ENCODE assay signal across 11 cellular contexts in genomic region chr12:25518512-25518911, GRCh38. TPM values are rescaled to one million over a fixed set of nuclear protein-coding genes. Genes with fewer than 3 reads are reported as not detected.
DNase-seq lines count a peak whose midpoint lies in the region; ATAC-seq, FAIRE-seq and TF ChIP-seq lines count a peak whose summit lies in the region.
"Had no signal": no experiment of that assay in that cellular context is flagged by ENCODE, and none has a peak within 500 bp of the region (broad histone marks: within the 10 kb centered on the region; RNA-seq: fewer than 3 reads in every experiment).

No MANE protein-coding gene starts in this region.

- no peaks in the 10 kb centered on the region for H3K9me3 Mint-ChIP-seq in osteocyte (ENCODE audit: unreplicated experiment)

- H3K27me3 ChIP-seq in K562 (ENCODE audit: control insufficient read depth in 2 of 2, insufficient read depth in 2 of 2, low read length in 2 of 2) (no peaks in the 10 kb centered on the region), gastroesophageal sphincter (no peaks in the 10 kb centered on the region), gastrocnemius medialis (no peaks in the 10 kb centered on the region)
- H3K27me3 ChIP-seq: sigmoid colon had no signal

- TF ChIP-seq RAD21 in K562 (CRISPR knock-in tag; conservative IDR thresholded peaks at IDR 0.05 in 1 of 2, IDR thresholded peaks at IDR 0.05 in 1 of 2): no peak

- no peaks in the 10 kb centered on the region for H3K36me3 Mint-ChIP-seq in osteocyte (ENCODE audit: unreplicated experiment)

- no peak for TF ChIP-seq POLR2A in K562 (conservative IDR thresholded peaks at IDR 0.05)
- TF ChIP-seq POLR2A in gastroesophageal sphincter (IDR thresholded peaks at IDR 0.05): no peak
- TF ChIP-seq POLR2A in erythroblast (IDR thresholded peaks at IDR 0.05; ENCODE audit: low read length): no peak
- TF ChIP-seq POLR2A in gastrocnemius medialis (IDR thresholded peaks at IDR 0.05): no peak

- BruUV-seq in K562 (replicated peaks; lab: Mats Ljungman, UMichigan): no TSS peak

- peak; percentile 20 for DNase-seq in AG08395 (ENCODE audit: low spot score)
- DNase-seq in K562 (ENCODE audit: extremely low read depth in 1 of 4, low spot score in 3 of 4): no peak
- no peak for DNase-seq in osteocyte (ENCODE audit: extremely low spot score, unreplicated experiment)
- no peak for DNase-seq in erythroblast (lab: John Stamatoyannopoulos, UW)
- no peak for DNase-seq in gastrocnemius medialis
- DNase-seq: NCI-H1105 treated with DMSO at 0.1 percent for 48 hours, sigmoid colon had no signal

- no peak overlapping the region for H3K4me3 Mint-ChIP-seq in osteocyte (ENCODE audit: unreplicated experiment)

- in situ Hi-C loops in K562 (cut with MboI): no loop called here
- in situ Hi-C loops in gastrocnemius medialis (cut with MboI; ENCODE audit: low sequenced_read_pairs in 4 of 4): no loop called here

- ATAC-seq in GM19324 (IDR thresholded peaks at IDR 0.05; ENCODE audit: low FRiP score, unreplicated experiment): peak; percentile 92
- peak; percentile 88 for ATAC-seq in HG03159 (IDR thresholded peaks at IDR 0.05; ENCODE audit: unreplicated experiment)
- ATAC-seq in K562: peak; percentile 45; the same call in 1 of the 3 replicates
- ATAC-seq in gastroesophageal sphincter: no peak
- no peak for ATAC-seq in gastrocnemius medialis

- H3K36me3 ChIP-seq in K562 (ENCODE audit: control insufficient read depth, insufficient read depth, low read length) (no peaks in the 10 kb centered on the region), gastroesophageal sphincter (no peaks in the 10 kb centered on the region), gastrocnemius medialis (no peaks in the 10 kb centered on the region)
- H3K36me3 ChIP-seq: sigmoid colon had no signal

- H3K4me2 ChIP-seq in K562 (ENCODE audit: insufficient read depth, low read length): no peak overlapping the region

- intact Hi-C loops in K562 (cut with micrococcal nuclease) (no loop called here), gastrocnemius medialis (cut with DNase I; ENCODE audit: low total_unique reads) (no loop called here)

- CTCF ChIA-PET in K562 (lab: Yijun Ruan, JAX; ENCODE audit: low intra/inter-chr PET ratio): no interaction called here

- no peaks in the 10 kb centered on the region for H3K4me1 ChIP-seq in K562 (replicated peaks in 1 of 2; ENCODE audit: control insufficient read depth in 2 of 2, insufficient read depth in 2 of 2, low read length in 2 of 2)
- no peaks in the 10 kb centered on the region for H3K4me1 ChIP-seq in gastroesophageal sphincter
- H3K4me1 ChIP-seq in gastrocnemius medialis: no peaks in the 10 kb centered on the region
- H3K4me1 ChIP-seq: sigmoid colon had no signal

- H3K79me2 ChIP-seq in K562 (ENCODE audit: control insufficient read depth, insufficient read depth, low read length): no peaks in the 10 kb centered on the region

- POLR2A ChIA-PET in K562 (lab: Yijun Ruan, JAX): no interaction called here

- TF ChIP-seq EP300 in K562 (IDR thresholded peaks at IDR 0.05; ENCODE audit: low read length): no peak
- TF ChIP-seq EP300 in gastroesophageal sphincter (IDR thresholded peaks at IDR 0.05): no peak

- 5% methylated on average over 5 of the region's 5 CpGs for WGBS in K562 (ENCODE audit: insufficient coverage, low coverage, missing lambda C conversion rate)
- WGBS in gastroesophageal sphincter (ENCODE audit: low coverage in 1 of 2), 2 donors: 71 to 78% methylated on average over 1 to 5 of the region's 5 CpGs

- H3K27ac ChIP-seq in K562 (ENCODE audit: extremely low read depth, low read depth, low read length): no peak overlapping the region
- no peak overlapping the region for H3K27ac ChIP-seq in gastroesophageal sphincter
- H3K27ac ChIP-seq in gastrocnemius medialis: no peak overlapping the region
- H3K27ac ChIP-seq: C4-2B, sigmoid colon had no signal

- no peaks in the 10 kb centered on the region for H4K20me1 ChIP-seq in K562 (replicated peaks; ENCODE audit: control insufficient read depth, insufficient read depth, low read length)

- H3K9me3 ChIP-seq in K562 (replicated peaks; ENCODE audit: control insufficient read depth, insufficient read depth, low read depth, low read length): no peaks in the 10 kb centered on the region
- H3K9me3 ChIP-seq in gastroesophageal sphincter: no peaks in the 10 kb centered on the region
- no peaks in the 10 kb centered on the region for H3K9me3 ChIP-seq in gastrocnemius medialis
- H3K9me3 ChIP-seq: sigmoid colon had no signal

- no peak overlapping the region for H3K9ac ChIP-seq in K562 (ENCODE audit: insufficient read depth in 1 of 2, low read depth in 2 of 2, low read length in 2 of 2)

- H3K4me3 ChIP-seq in K562 (no peak overlapping the region), gastroesophageal sphincter (no peak overlapping the region), gastrocnemius medialis (no peak overlapping the region)
- H3K4me3 ChIP-seq: sigmoid colon had no signal

- no peaks in the 10 kb centered on the region for H3K27me3 Mint-ChIP-seq in osteocyte (ENCODE audit: unreplicated experiment)

- H3K9me1 ChIP-seq in K562 (ENCODE audit: control insufficient read depth, insufficient read depth, low read length): no peaks in the 10 kb centered on the region

- no peak for FAIRE-seq in K562 (lab: Jason Lieb, UNC)

- no peak overlapping the region for H3K27ac Mint-ChIP-seq in osteocyte (ENCODE audit: unreplicated experiment)

- TF ChIP-seq CTCF in K562 (IDR thresholded peaks at IDR 0.05 in 2 of 3, conservative IDR thresholded peaks at IDR 0.05 in 1 of 3; ENCODE audit: insufficient read depth in 2 of 3, low read depth in 1 of 3, low read length in 3 of 3): no peak
- no peak for TF ChIP-seq CTCF in osteocyte (IDR thresholded peaks at IDR 0.05)
- no peak for TF ChIP-seq CTCF in gastroesophageal sphincter (IDR thresholded peaks at IDR 0.05)
- no peak for TF ChIP-seq CTCF in gastrocnemius medialis (IDR thresholded peaks at IDR 0.05 in 4 of 5, conservative IDR thresholded peaks at IDR 0.05 in 1 of 5)

- H3K4me1 Mint-ChIP-seq in osteocyte (ENCODE audit: unreplicated experiment): peaks cover 10% of the 10 kb centered on the region

- H2AFZ ChIP-seq in K562 (ENCODE audit: low read depth, low read length): 0 out of 2 replicates have a peak overlapping the region, but pooled peaks have one; percentile 26

TF ChIP-seq in K562, 482 proteins besides CTCF, POLR2A, EP300 and RAD21 (continues in another document):
- TF ChIP-seq, protein P1, sequence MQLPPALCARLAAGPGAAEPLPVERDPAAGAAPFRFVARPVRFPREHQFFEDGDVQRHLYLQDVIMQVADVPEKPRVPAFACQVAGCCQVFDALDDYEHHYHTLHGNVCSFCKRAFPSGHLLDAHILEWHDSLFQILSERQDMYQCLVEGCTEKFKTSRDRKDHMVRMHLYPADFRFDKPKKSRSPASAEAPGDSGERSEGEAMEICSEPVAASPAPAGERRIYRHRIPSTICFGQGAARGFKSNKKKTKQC (CRISPR knock-in tag; IDR thresholded peaks at IDR 0.05): no peak
- TF ChIP-seq HDAC6 (IDR thresholded peaks at IDR 0.05; ENCODE audit: low read depth, low read length) (no peak), SIRT6 (IDR thresholded peaks at IDR 0.05; ENCODE audit: low read depth, low read length) (no peak), TRIM24 (IDR thresholded peaks at IDR 0.05) (no peak), SIX5 (IDR thresholded peaks at IDR 0.05; ENCODE audit: borderline replicate concordance in 1 of 2, insufficient read depth in 1 of 2, low read depth in 1 of 2, low read length in 2 of 2) (no peak)
- TF ChIP-seq, protein P2, sequence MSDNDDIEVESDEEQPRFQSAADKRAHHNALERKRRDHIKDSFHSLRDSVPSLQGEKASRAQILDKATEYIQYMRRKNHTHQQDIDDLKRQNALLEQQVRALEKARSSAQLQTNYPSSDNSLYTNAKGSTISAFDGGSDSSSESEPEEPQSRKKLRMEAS (CRISPR knock-in tag; IDR thresholded peaks at IDR 0.05): no peak
- TF ChIP-seq, protein P3, sequence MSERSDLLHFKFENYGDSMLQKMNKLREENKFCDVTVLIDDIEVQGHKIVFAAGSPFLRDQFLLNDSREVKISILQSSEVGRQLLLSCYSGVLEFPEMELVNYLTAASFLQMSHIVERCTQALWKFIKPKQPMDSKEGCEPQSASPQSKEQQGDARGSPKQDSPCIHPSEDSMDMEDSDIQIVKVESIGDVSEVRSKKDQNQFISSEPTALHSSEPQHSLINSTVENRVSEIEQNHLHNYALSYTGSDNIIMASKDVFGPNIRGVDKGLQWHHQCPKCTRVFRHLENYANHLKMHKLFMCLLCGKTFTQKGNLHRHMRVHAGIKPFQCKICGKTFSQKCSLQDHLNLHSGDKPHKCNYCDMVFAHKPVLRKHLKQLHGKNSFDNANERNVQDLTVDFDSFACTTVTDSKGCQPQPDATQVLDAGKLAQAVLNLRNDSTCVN (CRISPR knock-in tag; IDR thresholded peaks at IDR 0.05): no peak

RNA-seq across cellular contexts. Expression of gene LMNTD1, which starts 34.6 kb away (rescaled TPM):
- not detected in 2 replicates for total RNA-seq in K562 (2011; cell fraction: chromatin; rRNA removed; ENCODE audit: low replicate concordance)
- not detected in 2 replicates for total RNA-seq in K562 (2011; cell fraction: nucleolus; rRNA removed)
- total RNA-seq in K562 (2011; cell fraction: nucleoplasm; rRNA removed): not detected in 2 replicates
- total RNA-seq in K562 (2014; rRNA removed) (not detected in 2 replicates), K562 (2014; rRNA removed; fragmentation: Illumina TruSeq; extraction: Trizol) (not detected in 2 replicates), K562 (2015; rRNA removed; fragmentation: Illumina TruSeq; extraction: Trizol) (not detected in 2 replicates), K562 (2021) (not detected in 2 replicates), osteocyte (not detected in 2 replicates), gastroesophageal sphincter (1 to 10 TPM in 1 of 4 donors, not detected in 3; 1.2 TPM), gastrocnemius medialis (not detected)
- polyA plus RNA-seq in K562 (2011; rRNA removed) (not detected in 2 replicates), K562 (2014; fragmentation: Illumina TruSeq; extraction: Trizol) (not detected in 2 replicates), K562 (2014; fragmentation: Nextera tagmentation; extraction: Ambion mirVana) (not detected), K562 (2014; rRNA removed) (not detected in 2 replicates)
- polyA plus RNA-seq in K562 (2011; cell fraction: cytosol; rRNA removed): not detected in 2 replicates
- polyA plus RNA-seq in K562 (2011; cell fraction: nucleus; rRNA removed): not detected in 2 replicates
- polyA plus RNA-seq in K562 (2012): not detected in 2 replicates
- not detected in 2 replicates for polyA minus RNA-seq in K562 (2011; rRNA and poly(A)+ RNA removed)
- not detected in 2 replicates for polyA minus RNA-seq in K562 (2011; cell fraction: cytosol; rRNA and poly(A)+ RNA removed)
- not detected in 2 replicates for polyA minus RNA-seq in K562 (2011; cell fraction: nucleus; rRNA and poly(A)+ RNA removed)
- polyA plus RNA-seq: sigmoid colon had no signal

Comparison
In these comparisons a context has a peak if more than half of its experiments do, and no peak if none do; other contexts are left out.
1. ATAC-seq: peak in GM19324 (single experiment), HG03159 (single experiment) and K562 (single experiment); none in gastroesophageal sphincter (single experiment) and gastrocnemius medialis (0 of 2).